28 cellular contexts compared by ENCODE assay signal in genomic region chr3:164852866-164853265, GRCh38.
"Had no signal": no experiment of that assay in that cellular context is flagged by ENCODE, and none has a peak within 500 bp of the region (broad histone marks: within the 10 kb centered on the region; RNA-seq: fewer than 3 reads in every experiment).

No MANE protein-coding gene starts in this region.

- H3K9me3 Mint-ChIP-seq: dendritic cell treated with granulocyte-macrophage colony-stimulating factor and Interleukin-4, amounts not matched to agents 40 ng/mL and 50 ng/mL, for 4 days; endodermal cell had no signal

- H3K27me3 Mint-ChIP-seq: activated B cell treated with CpG ODN at 0.5 μM for 24 hours; activated CD8-positive, alpha-beta T cell treated with anti-CD3 and anti-CD28 coated beads for 36 hours; activated naive CD8-positive, alpha-beta T cell; activated T-helper 17 cell treated with anti-CD3 and anti-CD28 coated beads, Interleukin-2, amount 50 U/mL, for 72 hours; central memory CD8-positive, alpha-beta T cell; dendritic cell treated with granulocyte-macrophage colony-stimulating factor and Interleukin-4, amounts not matched to agents 40 ng/mL and 50 ng/mL, for 4 days had no signal

- ATAC-seq: activated CD4-positive, CD25-positive, alpha-beta regulatory T cell treated with anti-CD3 and anti-CD28 coated beads, Interleukin-2, amount 50 U/mL, for 24 hours; activated CD8-positive, alpha-beta T cell treated with anti-CD3 and anti-CD28 coated beads for 36 hours; activated T-cell treated with anti-CD3 and anti-CD28 coated beads, Interleukin-2, amount 50 U/mL, for 4 hours; activated T-helper 17 cell treated with anti-CD3 and anti-CD28 coated beads, Interleukin-2, amount 50 U/mL, for 72 hours; esophagus mucosa had no signal

- H3K27ac Mint-ChIP-seq: activated B cell treated with CpG ODN at 0.5 μM for 24 hours; activated CD8-positive, alpha-beta T cell treated with anti-CD3 and anti-CD28 coated beads for 36 hours; activated naive CD8-positive, alpha-beta T cell; activated T-helper 17 cell treated with anti-CD3 and anti-CD28 coated beads, Interleukin-2, amount 50 U/mL, for 72 hours; dendritic cell treated with granulocyte-macrophage colony-stimulating factor and Interleukin-4, amounts not matched to agents 40 ng/mL and 50 ng/mL, for 4 days; endodermal cell had no signal

- H3K4me3 ChIP-seq: coronary artery, dorsolateral prefrontal cortex had no signal

- H3K27ac ChIP-seq: brain microvascular endothelial cell, coronary artery, dorsolateral prefrontal cortex, WERI-Rb-1 had no signal

- H3K4me3 Mint-ChIP-seq: activated B cell treated with CpG ODN at 0.5 μM for 24 hours; activated CD8-positive, alpha-beta T cell treated with anti-CD3 and anti-CD28 coated beads for 36 hours; activated naive CD8-positive, alpha-beta T cell; activated T-cell treated with anti-CD3 and anti-CD28 coated beads, Interleukin-2, amount 50 U/mL, for 4 hours; activated T-helper 17 cell treated with anti-CD3 and anti-CD28 coated beads, Interleukin-2, amount 50 U/mL, for 72 hours; central memory CD8-positive, alpha-beta T cell; dendritic cell treated with granulocyte-macrophage colony-stimulating factor and Interleukin-4, amounts not matched to agents 40 ng/mL and 50 ng/mL, for 4 days; endodermal cell had no signal

- H3K4me1 Mint-ChIP-seq: activated B cell treated with CpG ODN at 0.5 μM for 24 hours; activated T-helper 17 cell treated with anti-CD3 and anti-CD28 coated beads, Interleukin-2, amount 50 U/mL, for 72 hours; central memory CD8-positive, alpha-beta T cell had no signal

- H3K36me3 Mint-ChIP-seq: activated naive CD8-positive, alpha-beta T cell had no signal

- DNase-seq: activated B cell treated with CpG ODN at 0.5 μM for 24 hours; activated CD4-positive, alpha-beta T cell treated with anti-CD3 and anti-CD28 coated beads for 48 hours; activated CD4-positive, alpha-beta T cell treated with anti-CD3 and anti-CD28 coated beads, Interleukin-2, amount 50 U/mL, for 1 hour; activated CD4-positive, alpha-beta T cell treated with anti-CD3 and anti-CD28 coated beads, Interleukin-2, amount 50 U/mL, for 48 hours; activated CD8-positive, alpha-beta memory T cell treated with anti-CD3 and anti-CD28 coated beads for 24 hours; activated CD8-positive, alpha-beta T cell treated with anti-CD3 and anti-CD28 coated beads for 36 hours; activated effector memory CD4-positive, alpha-beta T cell treated with Interleukin-2 at 50 U/mL for 16 hours; activated gamma-delta T cell treated with Interleukin-2 at 50 U/mL for 16 hours; activated naive CD4-positive, alpha-beta T cell treated with anti-CD3 and anti-CD28 coated beads, Interleukin-2, amount 50 U/mL, for 16 hours; activated naive CD4-positive, alpha-beta T cell treated with Interleukin-2 at 50 U/mL for 16 hours; activated T-cell treated with anti-CD3 and anti-CD28 coated beads, Interleukin-2, amount 50 U/mL, for 4 hours; amniotic stem cell; anterior cingulate cortex; brain microvascular endothelial cell; dorsolateral prefrontal cortex; effector memory CD4-positive, alpha-beta T cell; endodermal cell; foreskin fibroblast; head of caudate nucleus; T-helper 9 cell; WERI-Rb-1 had no signal

- H3K36me3 ChIP-seq: brain microvascular endothelial cell, WERI-Rb-1 had no signal

- H3K27me3 ChIP-seq: brain microvascular endothelial cell, dorsolateral prefrontal cortex had no signal
